In genomic region chr5:124599048-124599973, GRCh38 we compare ENCODE assay signal across 8 cellular contexts.
A peak's percentile ranks its signal among the peaks of the same experiment; 100 is the strongest.
DNase-seq lines count a peak whose midpoint lies in the region; ATAC-seq lines count a peak whose summit lies in the region.

No MANE protein-coding gene starts in this region.

- no peaks in the 10 kb centered on the region for H3K36me3 ChIP-seq in HUES6 (ENCODE audit: control insufficient read depth, insufficient read depth, low read length)
- H3K36me3 ChIP-seq in naive thymus-derived CD4-positive, alpha-beta T cell (ENCODE audit: control insufficient read depth in 2 of 3, insufficient read depth in 3 of 3, low read length in 3 of 3), result no peaks in the 10 kb centered on the region

- no peak overlapping the region for H3K4me3 ChIP-seq in HUES6 (ENCODE audit: low read depth, low read length)
- no peak overlapping the region for H3K4me3 ChIP-seq in naive thymus-derived CD4-positive, alpha-beta T cell (ENCODE audit: low read length)

- peak overlapping the region; percentile 59 for H3K27ac Mint-ChIP-seq in stimulated activated naive B cell treated with anti-CD40 and anti-IgM and Interleukin-4, amounts not matched to agents 10 μg/mL and 1 μg/mL and 100 μg/mL, for 72 hours
- H3K27ac Mint-ChIP-seq in naive thymus-derived CD4-positive, alpha-beta T cell, result no peak overlapping the region

- no peaks in the 10 kb centered on the region for H3K27me3 ChIP-seq in HUES6 (ENCODE audit: control insufficient read depth, insufficient read depth, low read length)
- no peaks in the 10 kb centered on the region for H3K27me3 ChIP-seq in naive thymus-derived CD4-positive, alpha-beta T cell (ENCODE audit: control insufficient read depth in 2 of 2, insufficient read depth in 2 of 2, low read length in 2 of 2)

- peak; percentile 68 for ATAC-seq in GM18858 (IDR thresholded peaks at IDR 0.05; ENCODE audit: unreplicated experiment)
- ATAC-seq in stimulated activated naive B cell treated with anti-CD40 and anti-IgM and Interleukin-4, amounts not matched to agents 10 μg/mL and 1 μg/mL and 100 μg/mL, for 72 hours (replicated peaks), result peak; percentile 86 to 89
- no peak for ATAC-seq in naive thymus-derived CD4-positive, alpha-beta T cell
- ATAC-seq in stimulated activated naive CD8-positive, alpha-beta T cell treated with anti-CD3 and anti-CD28 coated beads, Interleukin-15, Interleukin-2, amounts not matched to agents 100 U/mL and 50 U/mL, for 24 hours, result no peak

- peaks cover 14 to 37% of the 10 kb centered on the region in 2 donors for H3K4me1 Mint-ChIP-seq in stimulated activated naive B cell treated with anti-CD40 and anti-IgM and Interleukin-4, amounts not matched to agents 10 μg/mL and 1 μg/mL and 100 μg/mL, for 72 hours
- no peaks in the 10 kb centered on the region for H3K4me1 Mint-ChIP-seq in naive thymus-derived CD4-positive, alpha-beta T cell

- no peaks in the 10 kb centered on the region for H3K9me3 ChIP-seq in HUES6 (ENCODE audit: control insufficient read depth, insufficient read depth, low read depth, low read length)
- no peaks in the 10 kb centered on the region for H3K9me3 ChIP-seq in naive thymus-derived CD4-positive, alpha-beta T cell (ENCODE audit: control insufficient read depth in 2 of 3, low read length in 3 of 3)

- peak overlapping the region in 1 of 2 donors; percentile 50 for H3K4me3 Mint-ChIP-seq in stimulated activated naive B cell treated with anti-CD40 and anti-IgM and Interleukin-4, amounts not matched to agents 10 μg/mL and 1 μg/mL and 100 μg/mL, for 72 hours
- H3K4me3 Mint-ChIP-seq in naive thymus-derived CD4-positive, alpha-beta T cell, result no peak overlapping the region

- CTCF ChIA-PET in naive thymus-derived CD4-positive, alpha-beta T cell (lab: Charles Lee), result interaction anchor here (0.6 kb wide), 2 partner anchors 38 to 1950 kb away, joined by 4 to 6 read pairs; no protein-coding TSS in a partner anchor

- no peak overlapping the region for H3K9ac ChIP-seq in HUES6 (ENCODE audit: low read length)

- intact Hi-C loops in naive thymus-derived CD4-positive, alpha-beta T cell (cut with micrococcal nuclease), result no loop called here

- peak overlapping the region; percentile 14; the same call in 1 of the 2 replicates for H3K27ac ChIP-seq in HUES6 (ENCODE audit: low read depth, low read length)
- no peak overlapping the region for H3K27ac ChIP-seq in naive thymus-derived CD4-positive, alpha-beta T cell (ENCODE audit: low read depth, low read length)

- peaks cover 20% of the 10 kb centered on the region for H3K4me1 ChIP-seq in HUES6 (ENCODE audit: control insufficient read depth, insufficient read depth, low read length)
- no peaks in the 10 kb centered on the region for H3K4me1 ChIP-seq in naive thymus-derived CD4-positive, alpha-beta T cell (ENCODE audit: control insufficient read depth in 2 of 2, insufficient read depth in 2 of 2, low read length in 2 of 2)

- POLR2A ChIA-PET in naive thymus-derived CD4-positive, alpha-beta T cell (lab: Charles Lee), result no interaction called here

- peak; percentile 86 for DNase-seq in SW480 (ENCODE audit: low spot score)
- peak; percentile 96 for DNase-seq in glomerular endothelial cell (ENCODE audit: extremely low read depth, low read depth, low spot score)
- DNase-seq in stimulated activated naive B cell treated with anti-CD40 and anti-IgM and Interleukin-4, amounts not matched to agents 10 μg/mL and 1 μg/mL and 100 μg/mL, for 72 hours, result no peak
- no peak for DNase-seq in stimulated activated CD4-positive, alpha-beta T cell treated with anti-CD3 and anti-CD28 coated beads, Interleukin-2, amount 100 ng/mL, for 48 hours
- no peak for DNase-seq in naive thymus-derived CD4-positive, alpha-beta T cell
- DNase-seq in stimulated activated naive CD8-positive, alpha-beta T cell treated with anti-CD3 and anti-CD28 coated beads, Interleukin-15, Interleukin-2, amounts not matched to agents 100 U/mL and 50 U/mL, for 24 hours, result no peak

- no peaks in the 10 kb centered on the region for H3K9me3 Mint-ChIP-seq in stimulated activated naive B cell treated with anti-CD40 and anti-IgM and Interleukin-4, amounts not matched to agents 10 μg/mL and 1 μg/mL and 100 μg/mL, for 72 hours
- peaks cover 0 to 3% (median 0%) of the 10 kb centered on the region in 11 donors for H3K9me3 Mint-ChIP-seq in naive thymus-derived CD4-positive, alpha-beta T cell

- H3K27me3 Mint-ChIP-seq in stimulated activated naive B cell treated with anti-CD40 and anti-IgM and Interleukin-4, amounts not matched to agents 10 μg/mL and 1 μg/mL and 100 μg/mL, for 72 hours, result peaks cover 0 to 4% of the 10 kb centered on the region in 2 donors
- peaks cover 0 to 6% (median 6%) of the 10 kb centered on the region in 5 donors for H3K27me3 Mint-ChIP-seq in naive thymus-derived CD4-positive, alpha-beta T cell

- H3K36me3 Mint-ChIP-seq in stimulated activated naive B cell treated with anti-CD40 and anti-IgM and Interleukin-4, amounts not matched to agents 10 μg/mL and 1 μg/mL and 100 μg/mL, for 72 hours, result peaks cover 0 to 2% of the 10 kb centered on the region in 2 donors
- H3K36me3 Mint-ChIP-seq in naive thymus-derived CD4-positive, alpha-beta T cell, result no peaks in the 10 kb centered on the region

Comparison
In these comparisons a context has a peak if more than half of its experiments do, and no peak if none do; other contexts are left out.
1. ATAC-seq: peak in GM18858 (single experiment) and stimulated activated naive B cell treated with anti-CD40 and anti-IgM and Interleukin-4, amounts not matched to agents 10 μg/mL and 1 μg/mL and 100 μg/mL, for 72 hours (2 of 2); none in naive thymus-derived CD4-positive, alpha-beta T cell (single experiment) and stimulated activated naive CD8-positive, alpha-beta T cell treated with anti-CD3 and anti-CD28 coated beads, Interleukin-15, Interleukin-2, amounts not matched to agents 100 U/mL and 50 U/mL, for 24 hours (single experiment).
2. DNase-seq: peak in SW480 (single experiment) and glomerular endothelial cell (single experiment); none in stimulated activated naive B cell treated with anti-CD40 and anti-IgM and Interleukin-4, amounts not matched to agents 10 μg/mL and 1 μg/mL and 100 μg/mL, for 72 hours (single experiment), stimulated activated CD4-positive, alpha-beta T cell treated with anti-CD3 and anti-CD28 coated beads, Interleukin-2, amount 100 ng/mL, for 48 hours (0 of 2), naive thymus-derived CD4-positive, alpha-beta T cell (0 of 9) and stimulated activated naive CD8-positive, alpha-beta T cell treated with anti-CD3 and anti-CD28 coated beads, Interleukin-15, Interleukin-2, amounts not matched to agents 100 U/mL and 50 U/mL, for 24 hours (single experiment).